ENCODE assay signal across 8 cellular contexts in the genomic region with DNA sequence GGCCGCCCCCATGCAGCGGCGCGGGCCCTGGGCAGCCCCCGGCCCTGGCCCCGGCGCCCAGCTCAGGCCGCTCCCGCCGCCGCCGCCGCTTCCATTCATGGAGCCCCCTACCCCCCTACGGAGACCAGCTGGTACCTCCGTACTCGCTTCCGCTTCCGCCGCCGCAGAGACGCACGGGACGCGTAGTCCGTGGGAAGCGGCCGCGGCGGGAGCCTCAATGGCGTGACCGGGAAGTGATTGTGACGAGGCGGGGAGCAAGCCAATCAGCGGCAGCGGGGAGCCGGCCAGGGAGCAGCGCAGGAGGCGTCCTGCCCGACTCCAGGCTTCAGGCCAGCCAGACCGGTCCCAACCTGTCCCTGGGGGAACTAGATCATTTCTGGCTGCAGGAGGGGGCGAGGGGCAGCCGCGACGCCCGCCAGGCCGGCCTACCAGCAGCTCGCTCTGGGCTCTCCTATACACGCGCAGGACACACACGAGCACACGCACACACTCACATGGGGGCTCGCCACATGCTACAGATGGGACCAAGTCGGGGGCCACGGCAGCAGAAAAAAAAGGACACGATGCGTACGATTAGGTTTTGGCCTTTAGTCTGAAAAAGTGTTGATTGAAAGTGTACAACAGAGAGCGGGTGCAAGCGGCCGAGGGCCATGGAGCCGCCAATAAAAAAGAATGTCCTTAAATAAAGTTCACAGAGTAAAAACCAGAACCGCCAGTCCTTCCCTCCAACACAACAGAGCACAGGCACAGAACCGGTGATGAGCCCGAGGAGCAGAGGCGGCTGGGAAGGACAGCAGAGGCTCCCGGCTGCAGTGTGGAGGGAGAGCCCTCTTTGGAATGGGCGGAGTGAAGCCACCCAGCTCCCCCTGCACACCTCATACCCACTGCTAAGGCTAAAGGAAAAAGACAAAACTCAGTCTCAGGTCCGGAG. TPM values are rescaled to one million over a fixed set of nuclear protein-coding genes. Genes with fewer than 3 reads are reported as not detected.
DNase-seq lines count a peak whose midpoint lies in the region; ATAC-seq and TF ChIP-seq lines count a peak whose summit lies in the region.

A gene with protein sequence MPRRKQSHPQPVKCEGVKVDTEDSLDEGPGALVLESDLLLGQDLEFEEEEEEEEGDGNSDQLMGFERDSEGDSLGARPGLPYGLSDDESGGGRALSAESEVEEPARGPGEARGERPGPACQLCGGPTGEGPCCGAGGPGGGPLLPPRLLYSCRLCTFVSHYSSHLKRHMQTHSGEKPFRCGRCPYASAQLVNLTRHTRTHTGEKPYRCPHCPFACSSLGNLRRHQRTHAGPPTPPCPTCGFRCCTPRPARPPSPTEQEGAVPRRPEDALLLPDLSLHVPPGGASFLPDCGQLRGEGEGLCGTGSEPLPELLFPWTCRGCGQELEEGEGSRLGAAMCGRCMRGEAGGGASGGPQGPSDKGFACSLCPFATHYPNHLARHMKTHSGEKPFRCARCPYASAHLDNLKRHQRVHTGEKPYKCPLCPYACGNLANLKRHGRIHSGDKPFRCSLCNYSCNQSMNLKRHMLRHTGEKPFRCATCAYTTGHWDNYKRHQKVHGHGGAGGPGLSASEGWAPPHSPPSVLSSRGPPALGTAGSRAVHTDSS (minus strand): TSS at position 109 of the 931 bp plus-strand sequence. CDS start 208 bp downstream, outside the sequence.

- peaks cover 55% of the 10 kb centered on the region for H3K36me3 Mint-ChIP-seq in nephron (ENCODE audit: low read depth)

- ATAC-seq in GM21737 (IDR thresholded peaks at IDR 0.05; ENCODE audit: unreplicated experiment), result peak; percentile 76
- ATAC-seq in stimulated activated naive CD8-positive, alpha-beta T cell treated with anti-CD3 and anti-CD28 coated beads, Interleukin-15, Interleukin-2, amounts not matched to agents 100 U/mL and 50 U/mL, for 24 hours, result peak; percentile 92

- H3K4me1 Mint-ChIP-seq in nephron, result peaks cover 25% of the 10 kb centered on the region

- H3K27ac Mint-ChIP-seq in nephron, result peak within 1 kb of the TSS; percentile 90 to 98 (median 93)

- peak within 1 kb of the TSS; percentile 90 to 93 (median 92) for H3K4me3 Mint-ChIP-seq in nephron

- no peak for TF ChIP-seq CTCF in nephron (IDR thresholded peaks at IDR 0.05; ENCODE audit: unreplicated experiment in 3 of 3)

- no peaks in the 10 kb centered on the region for H3K27me3 Mint-ChIP-seq in nephron (ENCODE audit: low read depth)

- H3K9me3 Mint-ChIP-seq in nephron, result no peaks in the 10 kb centered on the region

- peak; percentile 97 for DNase-seq in DMS53 (lab: John Stamatoyannopoulos, UW)
- DNase-seq in LHCN-M2 (ENCODE audit: low read depth), result peak; percentile 94
- peak; percentile 90 for DNase-seq in RPMI8226
- peak; percentile 83 for DNase-seq in activated T-helper 9 cell treated with anti-CD3 and anti-CD28 coated beads, Interleukin-2, amount 50 U/mL, for 16 hours (ENCODE audit: low read depth)
- peak; percentile 91 for DNase-seq in fibroblast of peridontal ligament (ENCODE audit: extremely low read depth)
- DNase-seq in stimulated activated naive CD8-positive, alpha-beta T cell treated with anti-CD3 and anti-CD28 coated beads, Interleukin-15, Interleukin-2, amounts not matched to agents 100 U/mL and 50 U/mL, for 24 hours, result peak; percentile 91

RNA-seq across cellular contexts. Expression of the gene that starts here (rescaled TPM):
- total RNA-seq in LHCN-M2 (2014; rRNA removed), result 12.7 and 16.5 TPM in 2 replicates
- 13.8 TPM for polyA plus RNA-seq in LHCN-M2 (2012)

Comparison
In these comparisons a context has a peak if more than half of its experiments do, and no peak if none do; other contexts are left out.
1. Peak in every context shown above with its lines: DNase-seq and ATAC-seq.